ENCODE assay signal across 2 cellular contexts in genomic region chr7:158795272-158795671, GRCh38.
TF ChIP-seq lines count a peak whose summit lies in the region.

No MANE protein-coding gene starts in this region.

TF ChIP-seq in SK-N-SH treated with all-trans-retinoic acid at 6 μM for 48 hours, 23 proteins besides CTCF, POLR2A, EP300 and RAD21 (continued from another document):
- TF ChIP-seq PATZ1 (CRISPR knock-in tag; IDR thresholded peaks at IDR 0.05; ENCODE audit: borderline replicate concordance) = no peak
- TF ChIP-seq BACH2 (CRISPR knock-in tag; IDR thresholded peaks at IDR 0.05; ENCODE audit: borderline replicate concordance) = no peak
- no peak for TF ChIP-seq ZNF70 (CRISPR knock-in tag; IDR thresholded peaks at IDR 0.05)
- TF ChIP-seq ZNF565 (CRISPR knock-in tag; conservative IDR thresholded peaks at IDR 0.05; ENCODE audit: low read depth) = no peak
- TF ChIP-seq ESRRG (CRISPR knock-in tag; IDR thresholded peaks at IDR 0.05) = no peak
- no peak for TF ChIP-seq GLIS3 (CRISPR knock-in tag; IDR thresholded peaks at IDR 0.05)
- TF ChIP-seq POU6F1 (CRISPR knock-in tag; IDR thresholded peaks at IDR 0.05; ENCODE audit: borderline replicate concordance, low read depth) = no peak
- TF ChIP-seq OSR1 (CRISPR knock-in tag; IDR thresholded peaks at IDR 0.05) = no peak
- TF ChIP-seq CSDC2 (CRISPR knock-in tag; IDR thresholded peaks at IDR 0.05) = no peak
- no peak for TF ChIP-seq CREB5 (CRISPR knock-in tag; IDR thresholded peaks at IDR 0.05; ENCODE audit: low read depth)

TF ChIP-seq in SK-N-SH, 30 proteins besides CTCF, POLR2A, EP300 and RAD21 (continued from another document):
- TF ChIP-seq FOXJ3 (CRISPR knock-in tag; IDR thresholded peaks at IDR 0.05) (no peak), TEAD4 (IDR thresholded peaks at IDR 0.05; ENCODE audit: borderline replicate concordance, insufficient read depth) (no peak), POLR2AphosphoS5 (IDR thresholded peaks at IDR 0.05; ENCODE audit: low read depth, low read length) (no peak), SIN3A (IDR thresholded peaks at IDR 0.05; ENCODE audit: borderline replicate concordance, low read depth, low read length) (no peak), USF2 (IDR thresholded peaks at IDR 0.05; ENCODE audit: borderline replicate concordance, low read depth, low read length) (no peak), JUND (IDR thresholded peaks at IDR 0.05) (no peak), GABPA (IDR thresholded peaks at IDR 0.05; ENCODE audit: low read depth) (no peak), NRF1 (IDR thresholded peaks at IDR 0.05; ENCODE audit: low read depth, low read length) (no peak), CHD2 (IDR thresholded peaks at IDR 0.05; ENCODE audit: low read length, partially characterized antibody) (no peak), ELF1 (IDR thresholded peaks at IDR 0.05) (no peak), RCOR1 (IDR thresholded peaks at IDR 0.05; ENCODE audit: low read length) (no peak), REST (IDR thresholded peaks at IDR 0.05; ENCODE audit: low read depth, low read length) (no peak), YY1 (IDR thresholded peaks at IDR 0.05; ENCODE audit: low read depth) (no peak), USF1 (IDR thresholded peaks at IDR 0.05; ENCODE audit: borderline replicate concordance, low read depth) (no peak)
TF ChIP-seq in SK-N-SH: peak in this region for 0.
